In the genomic region with DNA sequence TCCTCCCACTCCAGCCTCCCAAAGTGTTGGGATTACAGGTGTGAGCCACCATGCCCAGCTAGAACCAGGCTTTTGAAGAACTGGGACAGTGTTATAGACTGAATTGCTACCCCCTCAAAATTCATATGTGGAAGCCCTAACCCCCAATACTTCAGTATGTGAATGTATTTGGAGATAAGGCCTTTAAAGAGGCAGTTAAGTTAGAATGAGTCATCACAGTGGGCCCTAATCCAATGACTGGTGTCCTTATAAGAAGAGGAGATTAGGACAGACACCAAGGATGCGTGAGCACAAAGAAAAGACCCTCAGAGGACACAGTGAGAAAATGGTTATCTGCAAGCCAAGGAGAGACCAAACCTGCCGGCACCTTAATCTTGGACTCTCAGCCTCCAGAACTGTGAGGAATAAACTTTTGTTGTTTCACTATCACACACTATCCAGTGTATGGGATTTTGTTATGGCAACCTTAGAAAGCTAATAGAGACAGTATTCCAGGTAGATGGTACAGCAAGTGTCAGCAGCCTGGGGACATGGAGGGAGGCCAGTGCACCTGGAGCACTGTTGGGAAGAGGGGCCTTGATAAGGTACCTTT, we compare ENCODE assay signal across 24 cellular contexts. TPM values are rescaled to one million over a fixed set of nuclear protein-coding genes. Genes with fewer than 3 reads are reported as not detected.
DNase-seq lines count a peak whose midpoint lies in the region; ATAC-seq and TF ChIP-seq lines count a peak whose summit lies in the region.
"Had no signal": no experiment of that assay in that cellular context is flagged by ENCODE, and none has a peak within 500 bp of the region (broad histone marks: within the 10 kb centered on the region; RNA-seq: fewer than 3 reads in every experiment).

No MANE protein-coding gene starts in this region.

- H4K20me1 ChIP-seq in GM23338 (replicated peaks; ENCODE audit: insufficient read depth), result no peaks in the 10 kb centered on the region

- H3K27me3 Mint-ChIP-seq in MCF 10A (ENCODE audit: insufficient read depth, unreplicated experiment) (no peaks in the 10 kb centered on the region), activated B cell treated with CpG ODN at 0.5 μM for 24 hours (no peaks in the 10 kb centered on the region), GM23338 (ENCODE audit: insufficient read depth, low read depth, poor library complexity) (peaks cover 4% of the 10 kb centered on the region)
- H3K27me3 Mint-ChIP-seq: stimulated activated naive CD8-positive, alpha-beta T cell treated with anti-CD3 and anti-CD28 coated beads, Interleukin-15, Interleukin-2, amounts not matched to agents 100 ng/mL and 50 ng/mL, for 24 hours had no signal

- POLR2A ChIA-PET in MCF 10A (lab: Yijun Ruan, JAX) (interaction anchor here (0.8 to 38.7 kb wide), 2 partner anchors 14 to 28 kb away, joined by 3 to 1263 read pairs; partner anchors contain the start of gene DUSP1), activated B cell treated with CpG ODN at 0.5 μM for 24 hours (lab: Charles Lee) (no interaction called here)

- no peak overlapping the region for H3K4me2 ChIP-seq in GM23338

- H3K4me1 ChIP-seq in breast epithelium (no peaks in the 10 kb centered on the region), GM23338 (ENCODE audit: insufficient read depth) (peaks cover 4% of the 10 kb centered on the region)

- no peaks in the 10 kb centered on the region for H3F3A ChIP-seq in GM23338 (replicated peaks; ENCODE audit: low read depth)

- H3K36me3 Mint-ChIP-seq in MCF 10A (ENCODE audit: insufficient read depth, unreplicated experiment) (peaks cover 6% of the 10 kb centered on the region), activated B cell treated with CpG ODN at 0.5 μM for 24 hours (ENCODE audit: low read depth) (no peaks in the 10 kb centered on the region), GM23338 (ENCODE audit: low read depth) (no peaks in the 10 kb centered on the region)

- ATAC-seq in activated B cell treated with CpG ODN at 0.5 μM for 24 hours (ENCODE audit: low read depth), result no peak
- no peak for ATAC-seq in GM23338

- H3K4me3 ChIP-seq in breast epithelium (no peak overlapping the region), fibroblast of pulmonary artery (replicated peaks; ENCODE audit: low read depth, low read length) (no peak overlapping the region), GM23338 (no peak overlapping the region)
- H3K4me3 ChIP-seq: ovary, vagina had no signal

- H3K27ac ChIP-seq in breast epithelium (no peak overlapping the region), GM23338 (ENCODE audit: low read depth) (no peak overlapping the region)
- H3K27ac ChIP-seq: ovary had no signal

- no peaks in the 10 kb centered on the region for H3K36me3 ChIP-seq in breast epithelium
- no peaks in the 10 kb centered on the region for H3K36me3 ChIP-seq in GM23338 (ENCODE audit: insufficient read depth)
- H3K36me3 ChIP-seq: ovary, vagina had no signal

- peak overlapping the region; percentile 89 for H3K27ac Mint-ChIP-seq in MCF 10A (ENCODE audit: low read depth, unreplicated experiment)
- peak overlapping the region; percentile 21 for H3K27ac Mint-ChIP-seq in activated B cell treated with CpG ODN at 0.5 μM for 24 hours
- H3K27ac Mint-ChIP-seq in GM23338, result no peak overlapping the region
- H3K27ac Mint-ChIP-seq: stimulated activated naive CD8-positive, alpha-beta T cell treated with anti-CD3 and anti-CD28 coated beads, Interleukin-15, Interleukin-2, amounts not matched to agents 100 ng/mL and 50 ng/mL, for 24 hours; T-helper 1 cell treated with Interleukin-12 subunit alpha and Interleukin-12 subunit beta and Interleukin-4 antibody, amounts not matched to agents 30 μg/mL and 1 μg/mL, for 36 hours had no signal

- BruUV-seq in MCF 10A (replicated peaks; lab: Mats Ljungman, UMichigan), result no TSS peak

- no peak overlapping the region for H3K4me3 Mint-ChIP-seq in MCF 10A (ENCODE audit: unreplicated experiment)
- no peak overlapping the region for H3K4me3 Mint-ChIP-seq in activated B cell treated with CpG ODN at 0.5 μM for 24 hours
- H3K4me3 Mint-ChIP-seq in GM23338, result no peak overlapping the region
- H3K4me3 Mint-ChIP-seq: H9; stimulated activated naive CD8-positive, alpha-beta T cell treated with anti-CD3 and anti-CD28 coated beads, Interleukin-15, Interleukin-2, amounts not matched to agents 100 ng/mL and 50 ng/mL, for 24 hours; T-helper 1 cell treated with Interleukin-12 subunit alpha and Interleukin-12 subunit beta and Interleukin-4 antibody, amounts not matched to agents 30 μg/mL and 1 μg/mL, for 36 hours had no signal

- intact Hi-C loops in MCF 10A (cut with micrococcal nuclease) (no loop called here), breast epithelium (cut with DNase I; ENCODE audit: low total_unique reads) (loop anchor here (5.0 kb wide), 1 partner anchor 320 kb away; no protein-coding TSS in a partner anchor), activated B cell treated with CpG ODN at 0.5 μM for 24 hours (cut with micrococcal nuclease) (no loop called here)

- TF ChIP-seq CTCF in MCF 10A (IDR thresholded peaks at IDR 0.05; ENCODE audit: unreplicated experiment) (no peak), breast epithelium (IDR thresholded peaks at IDR 0.05) (no peak), activated B cell treated with CpG ODN at 0.5 μM for 24 hours (IDR thresholded peaks at IDR 0.05) (no peak), fibroblast of pulmonary artery (IDR thresholded peaks at IDR 0.05; ENCODE audit: low read length, missing control alignments) (no peak), GM23338 (conservative IDR thresholded peaks at IDR 0.05; ENCODE audit: low read depth in 2 of 2) (no peak)

- no peaks in the 10 kb centered on the region for H3K9me2 ChIP-seq in GM23338 (ENCODE audit: insufficient read depth)

- CTCF ChIA-PET in MCF 10A (lab: Yijun Ruan, JAX), result interaction anchor here (0.6 to 1.2 kb wide), 3 partner anchors 13 to 86 kb away, joined by 3 to 5 read pairs (median 4); no protein-coding TSS in a partner anchor
- CTCF ChIA-PET in activated B cell treated with CpG ODN at 0.5 μM for 24 hours (lab: Charles Lee), result no interaction called here

- H3K9me3 Mint-ChIP-seq in MCF 10A (ENCODE audit: unreplicated experiment), result no peaks in the 10 kb centered on the region
- H3K9me3 Mint-ChIP-seq in activated B cell treated with CpG ODN at 0.5 μM for 24 hours, result no peaks in the 10 kb centered on the region
- H3K9me3 Mint-ChIP-seq in GM23338, result no peaks in the 10 kb centered on the region
- H3K9me3 Mint-ChIP-seq: H9; stimulated activated naive CD8-positive, alpha-beta T cell treated with anti-CD3 and anti-CD28 coated beads, Interleukin-15, Interleukin-2, amounts not matched to agents 100 ng/mL and 50 ng/mL, for 24 hours; T-helper 1 cell treated with Interleukin-12 subunit alpha and Interleukin-12 subunit beta and Interleukin-4 antibody, amounts not matched to agents 30 μg/mL and 1 μg/mL, for 36 hours had no signal

- H3K79me2 ChIP-seq in GM23338 (replicated peaks; ENCODE audit: insufficient read depth), result no peaks in the 10 kb centered on the region

- no peaks in the 10 kb centered on the region for H3K27me3 ChIP-seq in breast epithelium
- no peaks in the 10 kb centered on the region for H3K27me3 ChIP-seq in GM23338 (ENCODE audit: insufficient read depth)
- H3K27me3 ChIP-seq: ovary, vagina had no signal

- no peak for TF ChIP-seq POLR2A in breast epithelium (IDR thresholded peaks at IDR 0.05)

- H2AFZ ChIP-seq in GM23338, result no peak overlapping the region

- H3K9me3 ChIP-seq in breast epithelium, result no peaks in the 10 kb centered on the region
- H3K9me3 ChIP-seq: ovary, vagina had no signal

- H3K4me1 Mint-ChIP-seq in MCF 10A (ENCODE audit: insufficient read depth, unreplicated experiment) (peaks cover 59% of the 10 kb centered on the region), activated B cell treated with CpG ODN at 0.5 μM for 24 hours (peaks cover 15% of the 10 kb centered on the region), GM23338 (peaks cover 12% of the 10 kb centered on the region)

- DNase-seq in MCF 10A (ENCODE audit: unreplicated experiment) (peak; percentile 60), breast epithelium (ENCODE audit: low spot score in 2 of 2) (no peak), activated B cell treated with CpG ODN at 0.5 μM for 24 hours (no peak), fibroblast of pulmonary artery (ENCODE audit: low read depth) (peak; percentile 68), GM23338 (ENCODE audit: low spot score) (no peak), nucleus accumbens (lab: John Stamatoyannopoulos, UW) (no peak), hippocampal formation (lab: John Stamatoyannopoulos, UW) (no peak), NCI-H2227 (lab: John Stamatoyannopoulos, UW; ENCODE audit: unreplicated experiment) (no peak)
- DNase-seq: activated CD4-positive, alpha-beta T cell treated with anti-CD3 and anti-CD28 coated beads, Interleukin-2, amount 50 U/mL, for 1 hour; activated T-cell treated with anti-CD3 and anti-CD28 coated beads, Interleukin-2, amount 50 U/mL, for 48 hours; amniotic stem cell; DMS 273 treated with DMSO at 0.1 percent for 48 hours; foreskin melanocyte; H9; islet precursor cell; KG1; NCI-H1694 treated with DMSO at 0.1 percent for 48 hours; NCI-H526 treated with DMSO at 0.1 percent for 48 hours; ovary; RPMI8226; small intestine had no signal

TF ChIP-seq in GM23338, 12 proteins besides CTCF, POLR2A, EP300 and RAD21:
- no peak for TF ChIP-seq EZH2phosphoT487 (IDR thresholded peaks at IDR 0.05; ENCODE audit: unreplicated experiment)
- TF ChIP-seq NANOG (IDR thresholded peaks at IDR 0.05; ENCODE audit: borderline replicate concordance), result no peak
- TF ChIP-seq ZNF331 (CRISPR knock-in tag; IDR thresholded peaks at IDR 0.05; ENCODE audit: low read depth), result no peak
- TF ChIP-seq CREB1 (CRISPR knock-in tag; IDR thresholded peaks at IDR 0.05; ENCODE audit: low read depth), result no peak
- TF ChIP-seq STAT1 (IDR thresholded peaks at IDR 0.05; ENCODE audit: unreplicated experiment), result no peak
- TF ChIP-seq ZNF114 (CRISPR knock-in tag; IDR thresholded peaks at IDR 0.05), result no peak

RNA-seq across cellular contexts. Expression of gene ERGIC1, which starts 31.4 kb away (rescaled TPM):
- 257 and 292 TPM in 2 replicates for total RNA-seq in MCF 10A (2022)
- 100 to 1,000 TPM in 1 of 3 donors, 10 to 100 TPM in 2; 86.6 to 139 (median 95.2) TPM for total RNA-seq in breast epithelium
- total RNA-seq in activated B cell treated with CpG ODN at 0.5 μM for 24 hours, result 69.6 and 72.5 TPM in 2 replicates
- total RNA-seq in GM23338 (2014; rRNA removed; shearing (Covaris generic)), result 92.2 and 99.9 TPM in 2 replicates
- 21.2 and 25.2 TPM in 2 replicates for polyA plus RNA-seq in GM23338 (2016; fragmentation: Nextera tagmentation; extraction: Ambion mirVana)

RNA-seq across cellular contexts. Expression of gene DUSP1, which starts 31.7 kb away (rescaled TPM):
- total RNA-seq in MCF 10A (2022) (594 and 611 TPM in 2 replicates), breast epithelium (1,000 to 10,000 TPM in 2 of 3 donors, 100 to 1,000 TPM in 1; 752 to 1,562 (median 1,015) TPM), activated B cell treated with CpG ODN at 0.5 μM for 24 hours (15.0 and 21.2 TPM in 2 replicates)
- total RNA-seq in GM23338 (2014; rRNA removed; shearing (Covaris generic)), result 12.8 and 17.2 TPM in 2 replicates
- 8.7 and 9.7 TPM in 2 replicates for polyA plus RNA-seq in GM23338 (2016; fragmentation: Nextera tagmentation; extraction: Ambion mirVana)

Comparison
In these comparisons a context has a peak if more than half of its experiments do, and no peak if none do; other contexts are left out.
1. DNase-seq: peak in MCF 10A (single experiment) and fibroblast of pulmonary artery (single experiment); none in breast epithelium (0 of 2), activated B cell treated with CpG ODN at 0.5 μM for 24 hours (single experiment), GM23338 (single experiment), nucleus accumbens (0 of 56), hippocampal formation (0 of 2) and NCI-H2227 (single experiment).
2. RNA of gene DUSP1, which starts 31.7 kb away (total RNA-seq): 752 to 1,562 TPM in breast epithelium and 594 to 611 TPM in MCF 10A; 15.0 to 21.2 TPM in activated B cell treated with CpG ODN at 0.5 μM for 24 hours and 12.8 to 17.2 TPM in GM23338; every median in the first group is over 10 times any median in the second.